Comparison of ENCODE assay signal across 9 cellular contexts in genomic region chr16:89994389-89994720, GRCh38. TPM values are rescaled to one million over a fixed set of nuclear protein-coding genes. Genes with fewer than 3 reads are reported as not detected.
DNase-seq lines count a peak whose midpoint lies in the region; ATAC-seq and TF ChIP-seq lines count a peak whose summit lies in the region.
"Had no signal": no experiment of that assay in that cellular context is flagged by ENCODE, and none has a peak within 500 bp of the region (broad histone marks: within the 10 kb centered on the region; RNA-seq: fewer than 3 reads in every experiment).

No MANE protein-coding gene starts in this region.

- POLR2A ChIA-PET in HCT116 (lab: Charles Lee), result no interaction called here
- POLR2A ChIA-PET in activated CD4-positive, alpha-beta memory T cell treated with anti-CD3 and anti-CD28 coated beads, Interleukin-2, amount 10 ng/mL, durations not matched to agents 7 days and 5 days (lab: Charles Lee), result interaction anchor here (1.3 kb wide), 1 partner anchor 22 kb away, joined by 3 read pairs; no protein-coding TSS in a partner anchor

- H3K79me2 ChIP-seq in HCT116 (ENCODE audit: insufficient read depth, low read length), result peaks cover 27% of the 10 kb centered on the region

- no peaks in the 10 kb centered on the region for H3K27me3 Mint-ChIP-seq in activated CD4-positive, alpha-beta memory T cell treated with anti-CD3 and anti-CD28 coated beads, Interleukin-2, amount 10 ng/mL, durations not matched to agents 7 days and 5 days

- no peak overlapping the region for H3K4me3 ChIP-seq in HCT116 (replicated peaks in 1 of 2; ENCODE audit: low read depth in 1 of 2, low read length in 2 of 2)
- H3K4me3 ChIP-seq in gastroesophageal sphincter, result no peak overlapping the region
- H3K4me3 ChIP-seq in rectal smooth muscle tissue (ENCODE audit: low read length), result no peak overlapping the region

- TF ChIP-seq POLR2A in HCT116 (IDR thresholded peaks at IDR 0.05; ENCODE audit: borderline replicate concordance, extremely low read depth, insufficient read depth, insufficient read length), result no peak
- no peak for TF ChIP-seq POLR2A in gastroesophageal sphincter (IDR thresholded peaks at IDR 0.05)

- H3K9me3 ChIP-seq in HCT116 (ENCODE audit: control insufficient read depth in 1 of 2, insufficient read depth in 1 of 2, low read depth in 1 of 2, low read length in 2 of 2) (peaks cover 0 to 36% of the 10 kb centered on the region in 2 experiments; a peak in 1 of 4 replicates), gastroesophageal sphincter (no peaks in the 10 kb centered on the region)

- BruUV-seq in HCT116 (replicated peaks; lab: Mats Ljungman, UMichigan), result no TSS peak

- CTCF ChIA-PET in HCT116 (lab: Charles Lee), result no interaction called here
- CTCF ChIA-PET in activated CD4-positive, alpha-beta memory T cell treated with anti-CD3 and anti-CD28 coated beads, Interleukin-2, amount 10 ng/mL, durations not matched to agents 7 days and 5 days (lab: Charles Lee), result no interaction called here

- no peak overlapping the region for H2AFZ ChIP-seq in HCT116 (ENCODE audit: low read depth, low read length, poor library complexity, severe bottlenecking)

- H3K36me3 ChIP-seq in HCT116 (ENCODE audit: control insufficient read depth in 1 of 2, insufficient read depth in 2 of 2, low read length in 2 of 2), result peaks cover 15 to 58% of the 10 kb centered on the region in 2 experiments
- H3K36me3 ChIP-seq in gastroesophageal sphincter, result peaks cover 0 to 93% of the 10 kb centered on the region in 2 donors
- H3K36me3 ChIP-seq in rectal smooth muscle tissue (ENCODE audit: control insufficient read depth, insufficient read depth, low read length), result peaks cover 22% of the 10 kb centered on the region

- no peak for ATAC-seq in HCT116
- ATAC-seq in gastroesophageal sphincter, result no peak
- ATAC-seq in HG03280 (IDR thresholded peaks at IDR 0.05; ENCODE audit: unreplicated experiment), result no peak

- TF ChIP-seq EP300 in gastroesophageal sphincter (IDR thresholded peaks at IDR 0.05), result no peak

- H3K4me1 Mint-ChIP-seq in activated CD4-positive, alpha-beta memory T cell treated with anti-CD3 and anti-CD28 coated beads, Interleukin-2, amount 10 ng/mL, durations not matched to agents 7 days and 5 days, result peaks cover 6% of the 10 kb centered on the region

- TF ChIP-seq RAD21 in HCT116 (IDR thresholded peaks at IDR 0.05; ENCODE audit: low read depth), result no peak

- peaks cover 33% of the 10 kb centered on the region for H3K9me3 Mint-ChIP-seq in activated CD4-positive, alpha-beta memory T cell treated with anti-CD3 and anti-CD28 coated beads, Interleukin-2, amount 10 ng/mL, durations not matched to agents 7 days and 5 days

- H3K4me3 Mint-ChIP-seq in activated CD4-positive, alpha-beta memory T cell treated with anti-CD3 and anti-CD28 coated beads, Interleukin-2, amount 10 ng/mL, durations not matched to agents 7 days and 5 days, result no peak overlapping the region

- peak overlapping the region; percentile 96 for H3K27ac ChIP-seq in HCT116 (ENCODE audit: low read depth, low read length)
- H3K27ac ChIP-seq in gastroesophageal sphincter, result peak overlapping the region; percentile 74 to 91 (median 80)
- H3K27ac ChIP-seq in rectal smooth muscle tissue (ENCODE audit: low read depth, low read length), result peak overlapping the region; percentile 61

- peaks cover 9% of the 10 kb centered on the region; the same call in 1 of the 2 replicates for H4K20me1 ChIP-seq in HCT116 (ENCODE audit: insufficient read depth)

- no peak for DNase-seq in HCT116 (ENCODE audit: low read depth, low spot score)
- DNase-seq in activated CD4-positive, alpha-beta memory T cell treated with anti-CD3 and anti-CD28 coated beads, Interleukin-2, amount 10 ng/mL, durations not matched to agents 7 days and 5 days, result no peak
- DNase-seq in HK-2 (ENCODE audit: unreplicated experiment), result no peak
- no peak for DNase-seq in hepatic stellate cell (ENCODE audit: low spot score)
- DNase-seq in stimulated activated naive CD4-positive, alpha-beta T cell treated with Interleukin-2 at 50 U/mL for 16 hours (lab: John Stamatoyannopoulos, UW), result no peak
- DNase-seq: small intestine had no signal

- peaks cover 81% of the 10 kb centered on the region for H3K36me3 Mint-ChIP-seq in activated CD4-positive, alpha-beta memory T cell treated with anti-CD3 and anti-CD28 coated beads, Interleukin-2, amount 10 ng/mL, durations not matched to agents 7 days and 5 days (ENCODE audit: low read depth)

- no peaks in the 10 kb centered on the region for H3K9me2 ChIP-seq in HCT116 (ENCODE audit: insufficient read depth)

- H3K4me2 ChIP-seq in HCT116 (ENCODE audit: low read length), result no peak overlapping the region

- WGBS in gastroesophageal sphincter (ENCODE audit: low coverage in 1 of 2), 2 donors, result 61% methylated on average over 4 of the region's 7 CpGs; no CpG with 5 or more reads in 1 of the 2 donors

- H3K27ac Mint-ChIP-seq in activated CD4-positive, alpha-beta memory T cell treated with anti-CD3 and anti-CD28 coated beads, Interleukin-2, amount 10 ng/mL, durations not matched to agents 7 days and 5 days, result peak overlapping the region; percentile 87

- TF ChIP-seq CTCF in HCT116 (IDR thresholded peaks at IDR 0.05 in 2 of 3, conservative IDR thresholded peaks at IDR 0.05 in 1 of 3; ENCODE audit: borderline replicate concordance in 1 of 3, insufficient read depth in 1 of 3, low read depth in 2 of 3, low read length in 2 of 3) (no peak), gastroesophageal sphincter (IDR thresholded peaks at IDR 0.05) (no peak)

- intact Hi-C loops in HCT116 (cut with micrococcal nuclease), result no loop called here

- H3K27me3 ChIP-seq in HCT116 (ENCODE audit: insufficient read depth, low read length) (no peaks in the 10 kb centered on the region), gastroesophageal sphincter (no peaks in the 10 kb centered on the region), rectal smooth muscle tissue (ENCODE audit: control insufficient read depth, insufficient read depth, low read length) (no peaks in the 10 kb centered on the region)

- RAD21 ChIA-PET in HCT116 (lab: Charles Lee; ENCODE audit: low non-redundant PET in 1 of 2, low total read pairs in 2 of 2, uncharacterized antibody in 2 of 2, unreplicated experiment in 2 of 2), result no interaction called here

- H3K9ac ChIP-seq in HCT116 (ENCODE audit: low read length), result peak overlapping the region; percentile 53
- no peak overlapping the region for H3K9ac ChIP-seq in rectal smooth muscle tissue (ENCODE audit: low read length)

- H3K4me1 ChIP-seq in HCT116 (ENCODE audit: control insufficient read depth in 1 of 2, insufficient read depth in 2 of 2, low read length in 2 of 2), result peaks cover 0 to 11% of the 10 kb centered on the region in 2 experiments; a peak in 3 of 4 replicates
- peaks cover 0 to 6% (median 0%) of the 10 kb centered on the region in 3 donors for H3K4me1 ChIP-seq in gastroesophageal sphincter
- peaks cover 4% of the 10 kb centered on the region for H3K4me1 ChIP-seq in rectal smooth muscle tissue (ENCODE audit: control insufficient read depth, insufficient read depth, low read length)

TF ChIP-seq in HCT116, 20 proteins besides CTCF, POLR2A, EP300 and RAD21 (continues in another document):
- TF ChIP-seq ZFX (IDR thresholded peaks at IDR 0.05) (no peak), REST (IDR thresholded peaks at IDR 0.05; ENCODE audit: low read depth) (no peak), ZNF274 (IDR thresholded peaks at IDR 0.05; ENCODE audit: low read depth, low read length) (no peak), JUND (IDR thresholded peaks at IDR 0.05) (no peak), CEBPB (IDR thresholded peaks at IDR 0.05; ENCODE audit: low read depth) (no peak), ATF3 (IDR thresholded peaks at IDR 0.05) (no peak), MAX (IDR thresholded peaks at IDR 0.05) (no peak)

RNA-seq across cellular contexts. Expression of gene DBNDD1, which starts 24.9 kb away (rescaled TPM):
- total RNA-seq in HCT116 (2021; ENCODE audit: unreplicated experiment) (60.2 TPM), gastroesophageal sphincter (1 to 10 TPM; 1.1 to 4.1 (median 3.5) TPM)
- polyA plus RNA-seq in HCT116 (2012), result 51.1 and 61.3 TPM in 2 replicates
- not detected for total RNA-seq in activated CD4-positive, alpha-beta memory T cell treated with anti-CD3 and anti-CD28 coated beads, Interleukin-2, amount 10 ng/mL, durations not matched to agents 7 days and 5 days

RNA-seq across cellular contexts. Expression of gene DEF8, which starts 45.8 kb away (rescaled TPM):
- total RNA-seq in HCT116 (2021; ENCODE audit: unreplicated experiment) (109 TPM), gastroesophageal sphincter (100 to 1,000 TPM in 1 of 4 donors, 10 to 100 TPM in 3; 86.3 to 116 (median 90.1) TPM)
- polyA plus RNA-seq in HCT116 (2012), result 105 and 108 TPM in 2 replicates
- 10 to 100 TPM; 33.1 to 33.6 TPM for total RNA-seq in activated CD4-positive, alpha-beta memory T cell treated with anti-CD3 and anti-CD28 coated beads, Interleukin-2, amount 10 ng/mL, durations not matched to agents 7 days and 5 days

Comparison
In these comparisons a context has a peak if more than half of its experiments do, and no peak if none do; other contexts are left out.
1. RNA of gene DBNDD1, which starts 24.9 kb away (total RNA-seq): 60.2 TPM in HCT116 (single experiment); 1.1 to 4.1 TPM in gastroesophageal sphincter and not detected in activated CD4-positive, alpha-beta memory T cell treated with anti-CD3 and anti-CD28 coated beads, Interleukin-2, amount 10 ng/mL, durations not matched to agents 7 days and 5 days; every median in the first group is over 10 times any median in the second.
2. Peak in every context shown above with its lines, with median percentiles within 50 percentile points of each other: H3K27ac ChIP-seq.